8 cellular contexts compared by ENCODE assay signal in the genomic region with DNA sequence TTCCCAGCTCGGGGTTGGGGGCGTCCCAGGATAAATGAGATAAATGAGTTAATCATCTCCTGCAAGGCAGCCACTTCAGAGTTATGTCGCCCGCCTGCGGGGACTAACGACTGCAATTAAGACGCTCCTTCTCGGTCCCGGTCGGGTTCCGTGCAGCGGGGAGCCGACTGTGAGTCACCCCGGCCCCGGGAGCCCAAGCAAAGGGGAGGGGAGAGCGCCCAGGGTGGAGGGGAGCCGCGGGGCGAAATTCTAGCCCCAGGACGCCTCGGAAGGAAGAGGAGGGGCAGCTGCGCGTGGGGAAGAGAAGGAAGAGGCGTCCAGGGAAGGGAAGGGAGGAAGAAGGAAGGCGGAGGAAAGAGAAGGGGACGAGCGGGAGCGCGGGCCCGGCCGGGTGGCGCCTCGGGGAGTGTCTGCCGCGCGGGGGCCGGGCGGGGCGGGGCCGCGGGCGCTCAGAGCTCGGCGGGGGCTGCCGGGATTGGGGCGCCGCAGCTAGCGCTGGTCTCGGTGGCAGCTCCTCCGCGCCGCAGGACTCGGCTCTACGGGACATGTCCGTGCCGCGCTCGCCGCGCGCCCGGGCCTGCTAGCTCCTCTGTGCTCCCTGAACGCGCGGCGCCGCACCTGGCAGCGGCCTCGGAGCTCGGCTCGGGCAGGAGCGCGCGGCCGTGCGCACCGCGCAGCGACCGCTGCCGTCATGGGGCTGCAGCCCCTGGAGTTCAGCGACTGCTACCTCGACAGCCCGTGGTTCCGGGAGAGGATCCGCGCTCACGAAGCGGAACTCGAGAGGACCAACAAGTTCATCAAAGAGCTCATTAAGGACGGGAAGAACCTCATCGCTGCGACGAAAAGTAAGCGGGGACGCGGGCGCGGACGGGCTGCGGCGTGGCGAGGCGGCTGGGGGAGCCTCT. TPM values are rescaled to one million over a fixed set of nuclear protein-coding genes. Genes with fewer than 3 reads are reported as not detected.
DNase-seq lines count a peak whose midpoint lies in the region; ATAC-seq, FAIRE-seq and TF ChIP-seq lines count a peak whose summit lies in the region.

A gene with protein sequence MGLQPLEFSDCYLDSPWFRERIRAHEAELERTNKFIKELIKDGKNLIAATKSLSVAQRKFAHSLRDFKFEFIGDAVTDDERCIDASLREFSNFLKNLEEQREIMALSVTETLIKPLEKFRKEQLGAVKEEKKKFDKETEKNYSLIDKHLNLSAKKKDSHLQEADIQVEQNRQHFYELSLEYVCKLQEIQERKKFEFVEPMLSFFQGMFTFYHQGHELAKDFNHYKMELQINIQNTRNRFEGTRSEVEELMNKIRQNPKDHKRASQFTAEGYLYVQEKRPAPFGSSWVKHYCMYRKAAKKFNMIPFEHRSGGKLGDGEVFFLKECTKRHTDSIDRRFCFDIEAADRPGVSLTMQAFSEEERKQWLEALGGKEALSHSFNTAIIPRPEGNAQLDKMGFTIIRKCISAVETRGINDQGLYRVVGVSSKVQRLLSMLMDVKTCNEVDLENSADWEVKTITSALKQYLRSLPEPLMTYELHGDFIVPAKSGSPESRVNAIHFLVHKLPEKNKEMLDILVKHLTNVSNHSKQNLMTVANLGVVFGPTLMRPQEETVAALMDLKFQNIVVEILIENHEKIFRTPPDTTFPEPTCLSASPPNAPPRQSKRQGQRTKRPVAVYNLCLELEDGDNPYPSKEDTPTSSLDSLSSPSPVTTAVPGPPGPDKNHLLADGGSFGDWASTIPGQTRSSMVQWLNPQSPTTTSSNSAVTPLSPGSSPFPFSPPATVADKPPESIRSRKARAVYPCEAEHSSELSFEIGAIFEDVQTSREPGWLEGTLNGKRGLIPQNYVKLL (plus strand): TSS at position 478 of the 905 bp plus-strand sequence. CDS start 214 bp downstream, at position 692.

- in situ Hi-C loops in K562 (cut with MboI) = no loop called here

- H3K27me3 ChIP-seq in K562 (ENCODE audit: control insufficient read depth in 2 of 2, insufficient read depth in 2 of 2, low read length in 2 of 2) (peaks cover 35 to 38% of the 10 kb centered on the region in 2 experiments), iPS-15b (ENCODE audit: control insufficient read depth, insufficient read depth, low read length) (peaks cover 87% of the 10 kb centered on the region)

- H3K9me3 Mint-ChIP-seq in IgD-negative memory B cell = no peaks in the 10 kb centered on the region

- H3K9me3 ChIP-seq in K562 (replicated peaks; ENCODE audit: control insufficient read depth, insufficient read depth, low read depth, low read length) (no peaks in the 10 kb centered on the region), iPS-15b (ENCODE audit: control insufficient read depth, insufficient read depth, low read length) (no peaks in the 10 kb centered on the region)

- H2AFZ ChIP-seq in K562 (ENCODE audit: low read depth, low read length) = peak within 1 kb of the TSS; percentile 72

- H3K36me3 ChIP-seq in K562 (ENCODE audit: control insufficient read depth, insufficient read depth, low read length) (no peaks in the 10 kb centered on the region), iPS-15b (ENCODE audit: control insufficient read depth, insufficient read depth, low read length) (no peaks in the 10 kb centered on the region)

- CTCF ChIA-PET in K562 (lab: Yijun Ruan, JAX; ENCODE audit: low intra/inter-chr PET ratio) = no interaction called here

- BruUV-seq in K562 (replicated peaks; lab: Mats Ljungman, UMichigan) = no TSS peak

- no peaks in the 10 kb centered on the region for H3K79me2 ChIP-seq in K562 (ENCODE audit: control insufficient read depth, insufficient read depth, low read length)

- no peak within 1 kb of the TSS for H3K27ac Mint-ChIP-seq in IgD-negative memory B cell

- peaks cover 35% of the 10 kb centered on the region for H3K27me3 Mint-ChIP-seq in IgD-negative memory B cell

- intact Hi-C loops in K562 (cut with micrococcal nuclease) = no loop called here

- ATAC-seq in GM21528 (IDR thresholded peaks at IDR 0.05; ENCODE audit: low FRiP score, unreplicated experiment) (peak; percentile 70), K562 (peak; percentile 78)

- H3K27ac ChIP-seq in K562 (ENCODE audit: extremely low read depth, low read depth, low read length) (no peak within 1 kb of the TSS), skin epidermis (peak within 1 kb of the TSS; percentile 38 to 91 (median 87))

- peaks cover 0 to 15% of the 10 kb centered on the region in 2 experiments; a peak in 2 of 5 replicates for H3K4me1 ChIP-seq in K562 (replicated peaks in 1 of 2; ENCODE audit: control insufficient read depth in 2 of 2, insufficient read depth in 2 of 2, low read length in 2 of 2)
- peaks cover 15% of the 10 kb centered on the region for H3K4me1 ChIP-seq in iPS-15b (ENCODE audit: control insufficient read depth, insufficient read depth, low read length)

- H3K4me2 ChIP-seq in K562 (ENCODE audit: insufficient read depth, low read length) = peak within 1 kb of the TSS; percentile 68

- TF ChIP-seq EP300 in K562 (IDR thresholded peaks at IDR 0.05; ENCODE audit: low read length) = no peak

- no peak for TF ChIP-seq CTCF in K562 (IDR thresholded peaks at IDR 0.05 in 2 of 3, conservative IDR thresholded peaks at IDR 0.05 in 1 of 3; ENCODE audit: insufficient read depth in 2 of 3, low read depth in 1 of 3, low read length in 3 of 3)

- H3K4me3 Mint-ChIP-seq in IgD-negative memory B cell = peak within 1 kb of the TSS; percentile 87 to 94 (median 90)

- DNase-seq in Daoy (ENCODE audit: low read depth) (peak; percentile 77), T1000 (lab: John Stamatoyannopoulos, UW) (peak; percentile 86), K562 (ENCODE audit: extremely low read depth in 1 of 4, low spot score in 3 of 4) (peak; percentile 38 to 54 (median 50)), NCI-H2196 (lab: John Stamatoyannopoulos, UW; ENCODE audit: unreplicated experiment) (no peak)

- no peak for TF ChIP-seq RAD21 in K562 (CRISPR knock-in tag; conservative IDR thresholded peaks at IDR 0.05 in 1 of 2, IDR thresholded peaks at IDR 0.05 in 1 of 2)

- no peak for TF ChIP-seq POLR2A in K562 (conservative IDR thresholded peaks at IDR 0.05)

- no peak for FAIRE-seq in K562 (lab: Jason Lieb, UNC)

- peaks cover 3% of the 10 kb centered on the region for H3K36me3 Mint-ChIP-seq in IgD-negative memory B cell

- H3K9ac ChIP-seq in K562 (ENCODE audit: insufficient read depth in 1 of 2, low read depth in 2 of 2, low read length in 2 of 2) (peak within 1 kb of the TSS in 1 of 2 experiments; percentile 65; a peak in 2 of 4 replicates), iPS-15b (ENCODE audit: low read depth, low read length) (peak within 1 kb of the TSS; percentile 80)

- H3K4me3 ChIP-seq in K562 (peak within 1 kb of the TSS; percentile 43), iPS-15b (ENCODE audit: low read depth, low read length) (peak within 1 kb of the TSS; percentile 84), skin epidermis (peak within 1 kb of the TSS; percentile 65 to 93 (median 79))

- peaks cover 4% of the 10 kb centered on the region; the same call in 1 of the 2 replicates for H4K20me1 ChIP-seq in K562 (replicated peaks; ENCODE audit: control insufficient read depth, insufficient read depth, low read length)

- POLR2A ChIA-PET in K562 (lab: Yijun Ruan, JAX) = no interaction called here

- no peaks in the 10 kb centered on the region for H3K9me1 ChIP-seq in K562 (ENCODE audit: control insufficient read depth, insufficient read depth, low read length)

- peaks cover 2 to 10% (median 7%) of the 10 kb centered on the region in 3 donors for H3K4me1 Mint-ChIP-seq in IgD-negative memory B cell

- WGBS in K562 (ENCODE audit: insufficient coverage, low coverage, missing lambda C conversion rate) = 2% methylated on average over 44 of the region's 104 CpGs

RNA-seq across cellular contexts. Expression of the gene that starts here (rescaled TPM):
- 7.7 and 9.4 TPM in 2 replicates for total RNA-seq in Daoy (2014; rRNA removed; shearing (Covaris generic))
- 0.20 TPM for polyA plus RNA-seq in IgD-negative memory B cell
- total RNA-seq in K562 (2011; cell fraction: chromatin; rRNA removed; ENCODE audit: low replicate concordance) = 0.28 and 0.90 TPM in 2 replicates
- 0.33 and 0.66 TPM in 2 replicates for total RNA-seq in K562 (2011; cell fraction: nucleolus; rRNA removed)
- total RNA-seq in K562 (2011; cell fraction: nucleoplasm; rRNA removed) = 0.15 and 0.23 TPM in 2 replicates
- 0.05 and 0.16 TPM in 2 replicates for total RNA-seq in K562 (2014; rRNA removed)
- 0.07 and 0.10 TPM in 2 replicates for total RNA-seq in K562 (2014; rRNA removed; fragmentation: Illumina TruSeq; extraction: Trizol)
- total RNA-seq in K562 (2015; rRNA removed; fragmentation: Illumina TruSeq; extraction: Trizol) = 0.04 TPM in 1 of 2 replicates, not detected in the other
- total RNA-seq in K562 (2021) = 0.16 and 0.22 TPM in 2 replicates
- 0.14 and 0.24 TPM in 2 replicates for polyA plus RNA-seq in K562 (2011; rRNA removed)
- 0.15 and 0.16 TPM in 2 replicates for polyA plus RNA-seq in K562 (2011; cell fraction: cytosol; rRNA removed)
- 0.11 and 0.28 TPM in 2 replicates for polyA plus RNA-seq in K562 (2011; cell fraction: nucleus; rRNA removed)
- polyA plus RNA-seq in K562 (2012) = 0.10 and 0.18 TPM in 2 replicates
- 0.08 TPM in 1 of 2 replicates, not detected in the other for polyA plus RNA-seq in K562 (2014; fragmentation: Illumina TruSeq; extraction: Trizol)
- polyA plus RNA-seq in K562 (2014; fragmentation: Nextera tagmentation; extraction: Ambion mirVana) = under 1 TPM in 1 of 2 experiments, not detected in 1; 0.03 TPM
- polyA plus RNA-seq in K562 (2014; rRNA removed) = 0.13 TPM in 1 of 2 replicates, not detected in the other
- 0.53 and 0.54 TPM in 2 replicates for polyA minus RNA-seq in K562 (2011; rRNA and poly(A)+ RNA removed)
- not detected in 2 replicates for polyA minus RNA-seq in K562 (2011; cell fraction: cytosol; rRNA and poly(A)+ RNA removed)
- polyA minus RNA-seq in K562 (2011; cell fraction: nucleus; rRNA and poly(A)+ RNA removed) = 0.40 and 0.89 TPM in 2 replicates

Comparison
In these comparisons a context has a peak if more than half of its experiments do, and no peak if none do; other contexts are left out.
1. Peak in DNase-seq, ATAC-seq, H3K4me3 ChIP-seq and H3K4me2 ChIP-seq in K562; RNA of the gene not detected or under 1 TPM.